ENCODE assay signal across 1 cellular context in genomic region chr19:53333466-53334449, GRCh38.
TF ChIP-seq lines count a peak whose summit lies in the region.

Gene ZNF845 (plus strand): TSS chr19:53333749. CDS start chr19:53341308, 7,559 bp downstream.

TF ChIP-seq in H1, 55 proteins besides CTCF, POLR2A, EP300 and RAD21:
- TF ChIP-seq CEBPB (IDR thresholded peaks at IDR 0.05; ENCODE audit: low read depth, low read length) (no peak), JUND (IDR thresholded peaks at IDR 0.05; ENCODE audit: low read length) (no peak), TCF12 (IDR thresholded peaks at IDR 0.05; ENCODE audit: low read depth, low read length) (no peak), TAF1 (IDR thresholded peaks at IDR 0.05; ENCODE audit: low read depth, low read length) (peak; percentile 67), KDM4A (IDR thresholded peaks at IDR 0.05; ENCODE audit: low read depth, low read length, severe bottlenecking) (peak; percentile 53), MAFK (IDR thresholded peaks at IDR 0.05; ENCODE audit: low read depth, low read length) (no peak), TBP (IDR thresholded peaks at IDR 0.05; ENCODE audit: low read depth, low read length) (peak; percentile 18; the same call in 1 of the 2 replicates), CHD7 (IDR thresholded peaks at IDR 0.05; ENCODE audit: insufficient replicate concordance, low read length) (no peak), KDM1A (IDR thresholded peaks at IDR 0.05; ENCODE audit: borderline replicate concordance, low read length) (no peak), ASH2L (IDR thresholded peaks at IDR 0.05; ENCODE audit: low read length) (no peak), SIN3A (conservative IDR thresholded peaks at IDR 0.05 in 1 of 2, IDR thresholded peaks at IDR 0.05 in 1 of 2; ENCODE audit: low read depth in 1 of 2, low read length in 2 of 2) (peak in 1 of 2 experiments; percentile 55; a peak in 2 of 4 replicates), HDAC6 (IDR thresholded peaks at IDR 0.05; ENCODE audit: low read depth, low read length) (no peak), POLR2AphosphoS5 (IDR thresholded peaks at IDR 0.05; ENCODE audit: low read depth, low read length) (peak; percentile 74; the same call in 1 of the 2 replicates), ZNF274 (IDR thresholded peaks at IDR 0.05; ENCODE audit: borderline replicate concordance, extremely low read depth, low read length) (no peak), E2F6 (IDR thresholded peaks at IDR 0.05) (peak; percentile 57), CTBP2 (IDR thresholded peaks at IDR 0.05; ENCODE audit: borderline replicate concordance, insufficient read depth, insufficient read length, low read length) (no peak), CHD1 (IDR thresholded peaks at IDR 0.05; ENCODE audit: low read depth, low read length) (no peak), PHF8 (conservative IDR thresholded peaks at IDR 0.05; ENCODE audit: low read depth, low read length) (peak; percentile 78), SRF (IDR thresholded peaks at IDR 0.05; ENCODE audit: low read depth, low read length) (no peak), SIRT6 (IDR thresholded peaks at IDR 0.05; ENCODE audit: low read length) (no peak), NRF1 (IDR thresholded peaks at IDR 0.05; ENCODE audit: low read depth, low read length) (peak; percentile 52), SAP30 (IDR thresholded peaks at IDR 0.05; ENCODE audit: insufficient read depth, insufficient replicate concordance, low read length) (peak; percentile 58), ATF2 (IDR thresholded peaks at IDR 0.05; ENCODE audit: low read length) (no peak), RBBP5 (IDR thresholded peaks at IDR 0.05; ENCODE audit: borderline replicate concordance, low read depth, low read length) (0 out of 2 replicates have a peak, but pooled peaks have one; percentile 31), SP1 (IDR thresholded peaks at IDR 0.05; ENCODE audit: low read depth, low read length) (peak; percentile 51; the same call in 1 of the 2 replicates)
